8 cellular contexts compared by ENCODE assay signal in genomic region chr15:24878153-24878552, GRCh38.
A peak's percentile ranks its signal among the peaks of the same experiment; 100 is the strongest.
DNase-seq lines count a peak whose midpoint lies in the region; ATAC-seq and TF ChIP-seq lines count a peak whose summit lies in the region.

No MANE protein-coding gene starts in this region.

- TF ChIP-seq EP300 in esophagus muscularis mucosa (IDR thresholded peaks at IDR 0.05) (no peak), tibial nerve (IDR thresholded peaks at IDR 0.05) (no peak)

- 15% methylated on average over 22 of the region's 37 CpGs for WGBS in esophagus muscularis mucosa
- WGBS in tibial nerve, 2 donors: 28 to 32% methylated on average over 37 of the region's 37 CpGs

- no peak for TF ChIP-seq POLR2A in esophagus muscularis mucosa (IDR thresholded peaks at IDR 0.05; ENCODE audit: low read depth)
- TF ChIP-seq POLR2A in tibial nerve (IDR thresholded peaks at IDR 0.05): no peak

- no peak for ATAC-seq in GM19397 (IDR thresholded peaks at IDR 0.05; ENCODE audit: unreplicated experiment)

- no peaks in the 10 kb centered on the region for H3K4me1 ChIP-seq in BE2C
- no peaks in the 10 kb centered on the region for H3K4me1 ChIP-seq in esophagus muscularis mucosa
- H3K4me1 ChIP-seq in osteoblast (ENCODE audit: insufficient read depth, low read length): no peaks in the 10 kb centered on the region
- no peaks in the 10 kb centered on the region for H3K4me1 ChIP-seq in tibial nerve

- peak overlapping the region; percentile 58 for H3K4me2 ChIP-seq in osteoblast (ENCODE audit: insufficient read depth, low read length)

- TF ChIP-seq CTCF in BE2C (IDR thresholded peaks at IDR 0.05; ENCODE audit: low read depth, low read length): no peak
- TF ChIP-seq CTCF in esophagus muscularis mucosa (IDR thresholded peaks at IDR 0.05): no peak
- no peak for TF ChIP-seq CTCF in osteoblast (IDR thresholded peaks at IDR 0.05; ENCODE audit: extremely low read depth, low read depth, low read length)
- no peak for TF ChIP-seq CTCF in tibial nerve (IDR thresholded peaks at IDR 0.05)

- DNase-seq in BE2C (peak; percentile 49), SHP77 treated with DMSO at 0.1 percent for 48 hours (lab: John Stamatoyannopoulos, UW) (peak; percentile 12), esophagus muscularis mucosa (ENCODE audit: extremely low spot score) (no peak), osteoblast (ENCODE audit: insufficient read length, low spot score, missing footprints) (no peak), tibial nerve (ENCODE audit: low spot score in 2 of 2) (no peak), NCI-H2107 treated with DMSO at 0.1 percent for 48 hours (lab: John Stamatoyannopoulos, UW; ENCODE audit: unreplicated experiment) (no peak)
- DNase-seq in effector CD8-positive, alpha-beta T cell (lab: John Stamatoyannopoulos, UW): no peak

- H3K27me3 ChIP-seq in BE2C: no peaks in the 10 kb centered on the region
- no peaks in the 10 kb centered on the region for H3K27me3 ChIP-seq in esophagus muscularis mucosa
- no peaks in the 10 kb centered on the region for H3K27me3 ChIP-seq in osteoblast (ENCODE audit: insufficient read depth, low read length)
- no peaks in the 10 kb centered on the region for H3K27me3 ChIP-seq in tibial nerve

- H2AFZ ChIP-seq in osteoblast (ENCODE audit: low read length): peak overlapping the region; percentile 72

- H3K9me3 ChIP-seq in BE2C (peaks cover 4% of the 10 kb centered on the region), esophagus muscularis mucosa (peaks cover 0 to 12% (median 5%) of the 10 kb centered on the region in 4 donors), osteoblast (ENCODE audit: low read depth, low read length) (peaks cover 2% of the 10 kb centered on the region), tibial nerve (peaks cover 0 to 24% (median 0%) of the 10 kb centered on the region in 4 donors)

- no peaks in the 10 kb centered on the region for H3K79me2 ChIP-seq in osteoblast (ENCODE audit: insufficient read depth, low read length)

- intact Hi-C loops in esophagus muscularis mucosa (cut with DNase I): no loop called here

- H3K4me3 ChIP-seq in BE2C (ENCODE audit: low read depth, low read length) (peak overlapping the region; percentile 52), esophagus muscularis mucosa (peak overlapping the region; percentile 45 to 56 (median 51)), osteoblast (ENCODE audit: insufficient read depth, low read length) (peak overlapping the region; percentile 56), tibial nerve (peak overlapping the region in 2 of 4 donors; percentile 12 to 47)

- H3K36me3 ChIP-seq in BE2C (no peaks in the 10 kb centered on the region), esophagus muscularis mucosa (no peaks in the 10 kb centered on the region), osteoblast (ENCODE audit: insufficient read depth, low read length) (no peaks in the 10 kb centered on the region), tibial nerve (no peaks in the 10 kb centered on the region)

- no peaks in the 10 kb centered on the region for H4K20me1 ChIP-seq in osteoblast (ENCODE audit: insufficient read depth, low read length)

- H3K27ac ChIP-seq in esophagus muscularis mucosa (replicated peaks in 1 of 4) (peak overlapping the region in 1 of 4 donors; percentile 45), osteoblast (ENCODE audit: low read depth, low read length) (no peak overlapping the region), tibial nerve (no peak overlapping the region)

Comparison
In these comparisons a context has a peak if more than half of its experiments do, and no peak if none do; other contexts are left out.
1. DNase-seq: peak in BE2C (single experiment) and SHP77 treated with DMSO at 0.1 percent for 48 hours (single experiment); none in esophagus muscularis mucosa (single experiment), osteoblast (single experiment), tibial nerve (0 of 2), NCI-H2107 treated with DMSO at 0.1 percent for 48 hours (single experiment) and effector CD8-positive, alpha-beta T cell (single experiment).